In genomic region chr3:47578691-47579632, GRCh38 we compare ENCODE assay signal across 8 cellular contexts. TPM values are rescaled to one million over a fixed set of nuclear protein-coding genes. Genes with fewer than 3 reads are reported as not detected.
DNase-seq lines count a peak whose midpoint lies in the region; ATAC-seq, FAIRE-seq and TF ChIP-seq lines count a peak whose summit lies in the region.

Gene CSPG5, minus strand, starts transcription at chr3:47578865. Its CDS starts 172 bp downstream, at chr3:47578693.

- no peak within 1 kb of the TSS for H2BK120ac ChIP-seq in mesenchymal stem cell (ENCODE audit: low read depth, low read length)

- peak; percentile 30 for DNase-seq in AG08395 (ENCODE audit: low spot score)
- DNase-seq in H7: peak; percentile 87
- peak; percentile 46 for DNase-seq in activated B cell treated with CpG ODN at 0.5 μM for 24 hours
- peak in 9 of 10 donors; percentile 31 to 77 (median 58) for DNase-seq in dorsolateral prefrontal cortex
- peak; percentile 14 for DNase-seq in mesenchymal stem cell
- DNase-seq in NCI-H1105 (lab: John Stamatoyannopoulos, UW): no peak
- DNase-seq in HTR-8/SVneo (ENCODE audit: insufficient read length, low spot score): no peak

- peaks cover 18% of the 10 kb centered on the region for H3K27me3 Mint-ChIP-seq in activated B cell treated with CpG ODN at 0.5 μM for 24 hours

- peak within 1 kb of the TSS in 1 of 2 experiments; percentile 11 for H3K14ac ChIP-seq in mesenchymal stem cell (ENCODE audit: low read length in 2 of 2)

- no peak within 1 kb of the TSS for H4K91ac ChIP-seq in mesenchymal stem cell (ENCODE audit: low read length)

- H3K4me1 ChIP-seq in mesenchymal stem cell (ENCODE audit: control insufficient read depth, insufficient read depth, low read depth, low read length) (peaks cover 19% of the 10 kb centered on the region), stomach smooth muscle (ENCODE audit: control insufficient read depth, insufficient read depth, low read length) (peaks cover 12% of the 10 kb centered on the region)

- peak within 1 kb of the TSS; percentile 73 for H3K4me3 Mint-ChIP-seq in activated B cell treated with CpG ODN at 0.5 μM for 24 hours

- H2BK15ac ChIP-seq in mesenchymal stem cell (ENCODE audit: low read depth, poor library complexity, severe bottlenecking): no peak within 1 kb of the TSS

- no peaks in the 10 kb centered on the region for H3K36me3 ChIP-seq in H7 (replicated peaks; ENCODE audit: control insufficient read depth, insufficient read depth, low read length)
- no peaks in the 10 kb centered on the region for H3K36me3 ChIP-seq in mesenchymal stem cell (ENCODE audit: control insufficient read depth in 1 of 2, insufficient read depth in 2 of 2, low read depth in 1 of 2, low read length in 2 of 2)
- no peaks in the 10 kb centered on the region for H3K36me3 ChIP-seq in stomach smooth muscle (ENCODE audit: control insufficient read depth in 2 of 2, insufficient read depth in 2 of 2, low read length in 2 of 2)

- peak within 1 kb of the TSS; percentile 29 for H2AFZ ChIP-seq in mesenchymal stem cell (ENCODE audit: low read depth, low read length)

- no peak within 1 kb of the TSS for H3K9ac ChIP-seq in mesenchymal stem cell (ENCODE audit: low read length)
- no peak within 1 kb of the TSS for H3K9ac ChIP-seq in stomach smooth muscle (ENCODE audit: low read length in 2 of 2)

- no peak for FAIRE-seq in HTR-8/SVneo (lab: Jason Lieb, UNC)

- no peak within 1 kb of the TSS for H2AK5ac ChIP-seq in mesenchymal stem cell (ENCODE audit: low read length, severe bottlenecking)

- H3K79me1 ChIP-seq in mesenchymal stem cell (replicated peaks; ENCODE audit: low read length, poor library complexity, severe bottlenecking): no peaks in the 10 kb centered on the region

- H3K27me3 ChIP-seq in H7 (ENCODE audit: control insufficient read depth, insufficient read depth, low read length): peaks cover 39% of the 10 kb centered on the region
- H3K27me3 ChIP-seq in dorsolateral prefrontal cortex: no peaks in the 10 kb centered on the region
- H3K27me3 ChIP-seq in mesenchymal stem cell (ENCODE audit: control insufficient read depth in 1 of 2, insufficient read depth in 1 of 2, low read length in 2 of 2): peaks cover 27 to 56% of the 10 kb centered on the region in 2 experiments
- H3K27me3 ChIP-seq in stomach smooth muscle (ENCODE audit: control insufficient read depth in 1 of 2, insufficient read depth in 2 of 2, low read length in 2 of 2): peaks cover 2 to 13% of the 10 kb centered on the region in 2 donors

- H3K4me3 ChIP-seq in H7 (ENCODE audit: insufficient read depth, low read depth, low read length) (peak within 1 kb of the TSS; percentile 55), dorsolateral prefrontal cortex (peak within 1 kb of the TSS; percentile 48 to 82 (median 71)), mesenchymal stem cell (ENCODE audit: insufficient read depth in 1 of 2, low read depth in 1 of 2, low read length in 2 of 2) (peak within 1 kb of the TSS; percentile 47 to 59), stomach smooth muscle (ENCODE audit: low read length in 2 of 2) (peak within 1 kb of the TSS; percentile 51 to 73)

- no peaks in the 10 kb centered on the region for H3K36me3 Mint-ChIP-seq in activated B cell treated with CpG ODN at 0.5 μM for 24 hours (ENCODE audit: low read depth)

- peak within 1 kb of the TSS; percentile 91 for H3K4me2 ChIP-seq in mesenchymal stem cell (ENCODE audit: low read length, poor library complexity, severe bottlenecking)

- TF ChIP-seq CTCF in activated B cell treated with CpG ODN at 0.5 μM for 24 hours (IDR thresholded peaks at IDR 0.05) (no peak), dorsolateral prefrontal cortex (IDR thresholded peaks at IDR 0.05 in 54 of 56, conservative IDR thresholded peaks at IDR 0.05 in 2 of 56; ENCODE audit: low read depth in 1 of 56, partially characterized antibody in 56 of 56) (no peak)

- intact Hi-C loops in activated B cell treated with CpG ODN at 0.5 μM for 24 hours (cut with micrococcal nuclease) (no loop called here), dorsolateral prefrontal cortex (cut with DNase I) (no loop called here)

- H3K9me3 ChIP-seq in mesenchymal stem cell (ENCODE audit: control insufficient read depth, low read length) (no peaks in the 10 kb centered on the region), stomach smooth muscle (ENCODE audit: control insufficient read depth in 2 of 2, low read length in 2 of 2) (no peaks in the 10 kb centered on the region)

- H3K27ac Mint-ChIP-seq in activated B cell treated with CpG ODN at 0.5 μM for 24 hours: no peak within 1 kb of the TSS

- POLR2A ChIA-PET in activated B cell treated with CpG ODN at 0.5 μM for 24 hours (lab: Charles Lee): interaction anchor here (0.6 kb wide), 1 partner anchor 1236 kb away, joined by 4 read pairs; no protein-coding TSS in a partner anchor

- H3K9me3 Mint-ChIP-seq in activated B cell treated with CpG ODN at 0.5 μM for 24 hours: no peaks in the 10 kb centered on the region

- no peak within 1 kb of the TSS for H2BK12ac ChIP-seq in mesenchymal stem cell (ENCODE audit: low read length in 2 of 2)

- H3K18ac ChIP-seq in mesenchymal stem cell (ENCODE audit: low read depth in 1 of 2, low read length in 2 of 2): no peak within 1 kb of the TSS

- peaks cover 2% of the 10 kb centered on the region for H3K4me1 Mint-ChIP-seq in activated B cell treated with CpG ODN at 0.5 μM for 24 hours

- H3K23ac ChIP-seq in mesenchymal stem cell (ENCODE audit: low read length in 2 of 2): peak within 1 kb of the TSS in 1 of 2 experiments; percentile 14

- H3K4ac ChIP-seq in mesenchymal stem cell (ENCODE audit: low read depth in 1 of 2, low read length in 2 of 2): no peak within 1 kb of the TSS

- peak within 1 kb of the TSS; percentile 13 for H4K8ac ChIP-seq in mesenchymal stem cell (ENCODE audit: low read length)

- ATAC-seq in activated B cell treated with CpG ODN at 0.5 μM for 24 hours (ENCODE audit: low read depth): peak; percentile 51

- WGBS in mesenchymal stem cell: 9% methylated on average over 100 of the region's 121 CpGs

- CTCF ChIA-PET in activated B cell treated with CpG ODN at 0.5 μM for 24 hours (lab: Charles Lee): no interaction called here

- H3K27ac ChIP-seq in dorsolateral prefrontal cortex: peak within 1 kb of the TSS in 56 of 59 donors; percentile 7 to 89 (median 77)
- no peak within 1 kb of the TSS for H3K27ac ChIP-seq in mesenchymal stem cell (ENCODE audit: low read length, poor library complexity, severe bottlenecking)
- no peak within 1 kb of the TSS for H3K27ac ChIP-seq in stomach smooth muscle (ENCODE audit: low read length)

- no peak within 1 kb of the TSS for H2BK5ac ChIP-seq in mesenchymal stem cell (ENCODE audit: low read depth, low read length, poor library complexity, severe bottlenecking)

RNA-seq across cellular contexts. Expression of gene CSPG5, which starts in this region (rescaled TPM):
- 1.5 and 1.7 TPM in 2 replicates for total RNA-seq in H7 (2014; rRNA removed; shearing (Covaris generic))
- total RNA-seq in activated B cell treated with CpG ODN at 0.5 μM for 24 hours (0.09 and 0.20 TPM in 2 replicates), dorsolateral prefrontal cortex (100 to 1,000 TPM in 5 of 120 experiments, 10 to 100 TPM in 115; 31.3 to 143 (median 68.7) TPM)
- 0.10 TPM for polyA plus RNA-seq in mesenchymal stem cell (2013, experiment 1 of 2)
- 0.08 TPM for polyA plus RNA-seq in mesenchymal stem cell (2013, experiment 2 of 2)

Comparison
In these comparisons a context has a peak if more than half of its experiments do, and no peak if none do; other contexts are left out.
1. RNA of gene CSPG5 (total RNA-seq): 31.3 to 143 TPM in dorsolateral prefrontal cortex; 1.5 to 1.7 TPM in H7 and 0.09 to 0.20 TPM in activated B cell treated with CpG ODN at 0.5 μM for 24 hours; every median in the first group is over 10 times any median in the second.
2. Peak in DNase-seq and ATAC-seq in activated B cell treated with CpG ODN at 0.5 μM for 24 hours; RNA of the gene not detected or under 1 TPM.
3. DNase-seq: peak in AG08395 (single experiment), H7 (single experiment), dorsolateral prefrontal cortex (9 of 10) and mesenchymal stem cell (single experiment); none in NCI-H1105 (single experiment) and HTR-8/SVneo (single experiment).
4. H3K27ac ChIP-seq: peak in dorsolateral prefrontal cortex (56 of 59); none in mesenchymal stem cell (single experiment) and stomach smooth muscle (single experiment).
5. Peak in every context shown above with its lines, with median percentiles within 50 percentile points of each other: H3K4me3 ChIP-seq.